In genomic region chr16:58002411-58002790, GRCh38 we compare ENCODE assay signal across 1 cellular context.
TF ChIP-seq lines count a peak whose summit lies in the region.

No MANE protein-coding gene starts in this region.

TF ChIP-seq in HCT116, 20 proteins besides CTCF, POLR2A, EP300 and RAD21 (continued from another document):
- no peak for TF ChIP-seq REST (IDR thresholded peaks at IDR 0.05; ENCODE audit: low read depth)
